ENCODE assay signal across 8 cellular contexts in the genomic region with DNA sequence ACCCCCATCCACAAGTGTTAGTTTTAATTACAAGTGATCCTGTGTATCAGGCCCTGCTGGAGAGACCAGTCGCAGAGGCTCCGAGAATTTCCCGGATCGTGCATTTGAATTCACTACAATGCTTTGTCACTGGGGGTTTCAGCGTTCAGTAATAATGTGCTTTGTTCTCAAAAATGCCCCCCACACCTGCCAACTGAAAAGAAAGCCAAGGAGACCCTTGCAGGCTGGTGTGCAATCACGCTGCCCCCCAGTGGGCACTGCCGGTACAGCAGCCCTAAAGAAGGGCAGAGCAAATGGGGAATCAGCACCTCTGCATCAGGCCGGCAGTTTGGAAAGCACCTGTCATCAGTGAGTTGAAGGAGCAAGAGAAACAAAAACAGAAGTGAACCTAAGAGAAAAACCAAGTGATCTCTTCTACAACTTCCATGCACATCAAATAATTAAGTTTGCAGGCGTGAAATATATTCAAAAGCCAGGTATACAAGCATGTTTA.
DNase-seq lines count a peak whose midpoint lies in the region; ATAC-seq, FAIRE-seq and TF ChIP-seq lines count a peak whose summit lies in the region.

No MANE protein-coding gene starts in this region.

- no peaks in the 10 kb centered on the region for H3K9me3 Mint-ChIP-seq in activated naive CD4-positive, alpha-beta T cell treated with anti-CD3 and anti-CD28 coated beads, Interleukin-2, amount 10 ng/mL, durations not matched to agents 7 days and 5 days

- TF ChIP-seq EP300 in sigmoid colon (IDR thresholded peaks at IDR 0.05): no peak

- H3K4me3 Mint-ChIP-seq in activated naive CD4-positive, alpha-beta T cell treated with anti-CD3 and anti-CD28 coated beads, Interleukin-2, amount 10 ng/mL, durations not matched to agents 7 days and 5 days: no peak overlapping the region

- FAIRE-seq in HTR-8/SVneo (lab: Jason Lieb, UNC): peak; percentile 89

- 34 to 41% methylated on average over 9 of the region's 9 CpGs for WGBS in sigmoid colon, 2 donors

- H3K27ac Mint-ChIP-seq in activated naive CD4-positive, alpha-beta T cell treated with anti-CD3 and anti-CD28 coated beads, Interleukin-2, amount 10 ng/mL, durations not matched to agents 7 days and 5 days: no peak overlapping the region

- H3K27me3 Mint-ChIP-seq in activated naive CD4-positive, alpha-beta T cell treated with anti-CD3 and anti-CD28 coated beads, Interleukin-2, amount 10 ng/mL, durations not matched to agents 7 days and 5 days: peaks cover 3% of the 10 kb centered on the region

- H3K4me1 ChIP-seq in RWPE2 (ENCODE audit: insufficient read depth, poor library complexity, severe bottlenecking) (peaks cover 4% of the 10 kb centered on the region), left ventricle myocardium inferior (peaks cover 19% of the 10 kb centered on the region), sigmoid colon (peaks cover 0 to 55% (median 26%) of the 10 kb centered on the region in 4 donors)

- no peaks in the 10 kb centered on the region for H3K9me3 ChIP-seq in RWPE2 (ENCODE audit: severe bottlenecking)
- no peaks in the 10 kb centered on the region for H3K9me3 ChIP-seq in left ventricle myocardium inferior (replicated peaks)
- no peaks in the 10 kb centered on the region for H3K9me3 ChIP-seq in sigmoid colon

- H3K27me3 ChIP-seq in RWPE2 (ENCODE audit: insufficient read depth, poor library complexity, severe bottlenecking) (no peaks in the 10 kb centered on the region), left ventricle myocardium inferior (ENCODE audit: low read depth) (no peaks in the 10 kb centered on the region), sigmoid colon (no peaks in the 10 kb centered on the region)

- H3K27ac ChIP-seq in RWPE2 (ENCODE audit: poor library complexity, severe bottlenecking): no peak overlapping the region
- no peak overlapping the region for H3K27ac ChIP-seq in left ventricle myocardium inferior (replicated peaks)
- H3K27ac ChIP-seq in sigmoid colon: no peak overlapping the region

- peak; percentile 93 for TF ChIP-seq CTCF in RWPE2 (IDR thresholded peaks at IDR 0.05; ENCODE audit: poor library complexity, severe bottlenecking)
- peak; percentile 98 for TF ChIP-seq CTCF in left ventricle myocardium inferior (IDR thresholded peaks at IDR 0.05; ENCODE audit: borderline replicate concordance)
- peak; percentile 64 to 97 (median 94) for TF ChIP-seq CTCF in sigmoid colon (IDR thresholded peaks at IDR 0.05)

- CTCF ChIA-PET in activated naive CD4-positive, alpha-beta T cell treated with anti-CD3 and anti-CD28 coated beads, Interleukin-2, amount 10 ng/mL, durations not matched to agents 7 days and 5 days (lab: Charles Lee): interaction anchor here (0.6 to 2.8 kb wide), 14 partner anchors 10 to 1446 kb away, joined by 3 to 14 read pairs (median 4); no protein-coding TSS in a partner anchor

- no peak for TF ChIP-seq POLR2A in sigmoid colon (IDR thresholded peaks at IDR 0.05)

- H3K36me3 ChIP-seq in RWPE2 (ENCODE audit: low read depth) (no peaks in the 10 kb centered on the region), left ventricle myocardium inferior (no peaks in the 10 kb centered on the region), sigmoid colon (no peaks in the 10 kb centered on the region)

- DNase-seq in ELR (ENCODE audit: low read depth) (peak; percentile 49), HTR-8/SVneo (ENCODE audit: insufficient read length, low spot score) (peak; percentile 58), RWPE2 (ENCODE audit: low spot score) (no peak), left ventricle myocardium inferior (peak; percentile 57), sigmoid colon (peak; percentile 78), DMS79 treated with DMSO at 0.1 percent for 48 hours (lab: John Stamatoyannopoulos, UW) (no peak)
- peak; percentile 72 for DNase-seq in activated naive CD4-positive, alpha-beta T cell treated with anti-CD3 and anti-CD28 coated beads, Interleukin-2, amount 10 ng/mL, durations not matched to agents 7 days and 5 days

- ATAC-seq in GM21515 (IDR thresholded peaks at IDR 0.05; ENCODE audit: unreplicated experiment) (peak; percentile 75), RWPE2 (ENCODE audit: low read depth) (no peak)

- H3K36me3 Mint-ChIP-seq in activated naive CD4-positive, alpha-beta T cell treated with anti-CD3 and anti-CD28 coated beads, Interleukin-2, amount 10 ng/mL, durations not matched to agents 7 days and 5 days: no peaks in the 10 kb centered on the region

- H3K4me3 ChIP-seq in RWPE2 (ENCODE audit: severe bottlenecking) (no peak overlapping the region), left ventricle myocardium inferior (no peak overlapping the region), sigmoid colon (no peak overlapping the region)

- no peaks in the 10 kb centered on the region for H3K4me1 Mint-ChIP-seq in activated naive CD4-positive, alpha-beta T cell treated with anti-CD3 and anti-CD28 coated beads, Interleukin-2, amount 10 ng/mL, durations not matched to agents 7 days and 5 days

- intact Hi-C loops in left ventricle myocardium inferior (cut with micrococcal nuclease): loop anchor here (5.0 kb wide), 1 partner anchor 1305 kb away; a partner anchor contains a TSS
- intact Hi-C loops in sigmoid colon (cut with DNase I): loop anchor here (1.0 to 10.0 kb wide), 2 partner anchors 533 to 1303 kb away; a partner anchor contains a TSS

Comparison
In these comparisons a context has a peak if more than half of its experiments do, and no peak if none do; other contexts are left out.
1. DNase-seq: peak in ELR (single experiment), HTR-8/SVneo (single experiment), activated naive CD4-positive, alpha-beta T cell treated with anti-CD3 and anti-CD28 coated beads, Interleukin-2, amount 10 ng/mL, durations not matched to agents 7 days and 5 days (single experiment), left ventricle myocardium inferior (single experiment) and sigmoid colon (single experiment); none in RWPE2 (single experiment) and DMS79 treated with DMSO at 0.1 percent for 48 hours (single experiment).
2. Peak in every context shown above with its lines, with median percentiles within 50 percentile points of each other: CTCF ChIP-seq.